Comparison of ENCODE assay signal across 20 cellular contexts in genomic region chr1:30273021-30273325, GRCh38.
DNase-seq lines count a peak whose midpoint lies in the region; ATAC-seq, FAIRE-seq and TF ChIP-seq lines count a peak whose summit lies in the region.
"Had no signal": no experiment of that assay in that cellular context is flagged by ENCODE, and none has a peak within 500 bp of the region (broad histone marks: within the 10 kb centered on the region; RNA-seq: fewer than 3 reads in every experiment).

No MANE protein-coding gene starts in this region.

- ATAC-seq in RWPE2 (ENCODE audit: low read depth) = no peak
- ATAC-seq in activated naive CD4-positive, alpha-beta T cell treated with anti-CD3 and anti-CD28 coated beads, Interleukin-2, amount 50 U/mL, for 72 hours = no peak
- ATAC-seq: K562 had no signal

- DNase-seq in cardiac septum (ENCODE audit: low spot score) = peak; percentile 33
- no peak for DNase-seq in left ventricle myocardium inferior
- peak; percentile 45 for DNase-seq in RWPE2 (ENCODE audit: low spot score)
- peak; percentile 38 for DNase-seq in islet precursor cell
- peak; percentile 49 for DNase-seq in type B pancreatic cell (ENCODE audit: extremely low spot score, unreplicated experiment)
- no peak for DNase-seq in COLO668 (lab: John Stamatoyannopoulos, UW; ENCODE audit: unreplicated experiment)
- no peak for DNase-seq in activated naive CD4-positive, alpha-beta T cell treated with anti-CD3 and anti-CD28 coated beads, Interleukin-2, amount 50 U/mL, for 72 hours (ENCODE audit: low spot score in 2 of 2)
- DNase-seq in RCC 7860 (ENCODE audit: low spot score) = no peak
- DNase-seq: ACHN; BE2C; Calu3; CD4-positive, alpha-beta memory T cell; DMS79 treated with DMSO at 0.1 percent for 48 hours; GF-D8; GOT3; H7; IMR-90 had no signal

- H3K27me3 ChIP-seq in left ventricle myocardium inferior (ENCODE audit: low read depth) = peaks cover 85% of the 10 kb centered on the region
- peaks cover 12% of the 10 kb centered on the region for H3K27me3 ChIP-seq in RWPE2 (ENCODE audit: insufficient read depth, poor library complexity, severe bottlenecking)
- H3K27me3 ChIP-seq: BE2C had no signal

- no peak overlapping the region for H3K27ac Mint-ChIP-seq in type B pancreatic cell
- no peak overlapping the region for H3K27ac Mint-ChIP-seq in activated naive CD4-positive, alpha-beta T cell treated with anti-CD3 and anti-CD28 coated beads, Interleukin-2, amount 50 U/mL, for 72 hours
- H3K27ac Mint-ChIP-seq: CD4-positive, alpha-beta memory T cell had no signal

- H3K36me3 Mint-ChIP-seq in type B pancreatic cell = no peaks in the 10 kb centered on the region
- H3K36me3 Mint-ChIP-seq in activated naive CD4-positive, alpha-beta T cell treated with anti-CD3 and anti-CD28 coated beads, Interleukin-2, amount 50 U/mL, for 72 hours = no peaks in the 10 kb centered on the region
- H3K36me3 Mint-ChIP-seq: CD14-positive monocyte; CD4-positive, alpha-beta memory T cell had no signal

- peaks cover 34% of the 10 kb centered on the region for H3K27me3 Mint-ChIP-seq in type B pancreatic cell

- intact Hi-C loops in cardiac septum (cut with DNase I) (no loop called here), left ventricle myocardium inferior (cut with micrococcal nuclease) (no loop called here)

- no peak overlapping the region for H3K4me3 ChIP-seq in left ventricle myocardium inferior
- H3K4me3 ChIP-seq in RWPE2 (ENCODE audit: severe bottlenecking) = no peak overlapping the region
- H3K4me3 ChIP-seq: K562 had no signal

- TF ChIP-seq CTCF in left ventricle myocardium inferior (IDR thresholded peaks at IDR 0.05; ENCODE audit: borderline replicate concordance) = no peak
- TF ChIP-seq CTCF in RWPE2 (IDR thresholded peaks at IDR 0.05; ENCODE audit: poor library complexity, severe bottlenecking) = no peak
- no peak for TF ChIP-seq CTCF in type B pancreatic cell (conservative IDR thresholded peaks at IDR 0.05)

- no peak overlapping the region for H3K4me3 Mint-ChIP-seq in type B pancreatic cell
- H3K4me3 Mint-ChIP-seq: CD14-positive monocyte; CD4-positive, alpha-beta memory T cell had no signal

- H3K4me1 Mint-ChIP-seq in type B pancreatic cell (ENCODE audit: unreplicated experiment) = peaks cover 4% of the 10 kb centered on the region
- H3K4me1 Mint-ChIP-seq: CD14-positive monocyte; CD4-positive, alpha-beta memory T cell had no signal

- no peak for FAIRE-seq in RCC 7860 (lab: Jason Lieb, UNC)
- FAIRE-seq: HTR-8/SVneo, K562 had no signal

- H3K4me1 ChIP-seq in left ventricle myocardium inferior = no peaks in the 10 kb centered on the region
- H3K4me1 ChIP-seq in RWPE2 (ENCODE audit: insufficient read depth, poor library complexity, severe bottlenecking) = no peaks in the 10 kb centered on the region
- H3K4me1 ChIP-seq: BE2C had no signal

- H3K9me3 Mint-ChIP-seq in type B pancreatic cell = no peaks in the 10 kb centered on the region
- no peaks in the 10 kb centered on the region for H3K9me3 Mint-ChIP-seq in activated naive CD4-positive, alpha-beta T cell treated with anti-CD3 and anti-CD28 coated beads, Interleukin-2, amount 50 U/mL, for 72 hours
- H3K9me3 Mint-ChIP-seq: CD4-positive, alpha-beta memory T cell had no signal

- no peaks in the 10 kb centered on the region for H3K9me3 ChIP-seq in left ventricle myocardium inferior (replicated peaks)
- no peaks in the 10 kb centered on the region for H3K9me3 ChIP-seq in RWPE2 (ENCODE audit: severe bottlenecking)
- H3K9me3 ChIP-seq: BE2C had no signal

- H3K36me3 ChIP-seq in left ventricle myocardium inferior (no peaks in the 10 kb centered on the region), RWPE2 (ENCODE audit: low read depth) (no peaks in the 10 kb centered on the region)
- H3K36me3 ChIP-seq: BE2C had no signal

- H3K27ac ChIP-seq in left ventricle myocardium inferior (replicated peaks) (no peak overlapping the region), RWPE2 (ENCODE audit: poor library complexity, severe bottlenecking) (no peak overlapping the region)

Comparison
In these comparisons a context has a peak if more than half of its experiments do, and no peak if none do; other contexts are left out.
1. DNase-seq: peak in cardiac septum (single experiment), RWPE2 (single experiment), islet precursor cell (single experiment) and type B pancreatic cell (single experiment); none in left ventricle myocardium inferior (single experiment), COLO668 (single experiment), activated naive CD4-positive, alpha-beta T cell treated with anti-CD3 and anti-CD28 coated beads, Interleukin-2, amount 50 U/mL, for 72 hours (0 of 2) and RCC 7860 (single experiment).